ENCODE assay signal across 18 cellular contexts in the genomic region with DNA sequence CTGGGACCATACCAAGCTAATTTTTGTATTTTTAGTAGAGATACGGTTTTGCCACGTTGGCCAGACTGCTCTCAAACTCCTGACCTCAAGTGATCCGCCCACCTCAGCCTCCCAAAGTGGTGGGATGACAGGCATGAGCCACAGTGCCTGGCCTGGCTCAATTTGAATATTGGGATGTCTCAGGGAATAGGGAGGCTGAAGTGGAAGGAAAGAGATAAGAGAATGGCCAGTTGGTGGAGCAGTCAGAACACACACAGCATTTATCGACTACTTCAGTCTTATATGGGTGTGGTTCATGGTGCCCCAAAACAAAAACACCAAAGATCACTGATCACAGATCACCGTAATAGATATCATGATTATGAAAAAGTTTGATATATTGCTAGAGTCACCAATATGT.
DNase-seq lines count a peak whose midpoint lies in the region; ATAC-seq, FAIRE-seq and TF ChIP-seq lines count a peak whose summit lies in the region.
"Had no signal": no experiment of that assay in that cellular context is flagged by ENCODE, and none has a peak within 500 bp of the region (broad histone marks: within the 10 kb centered on the region; RNA-seq: fewer than 3 reads in every experiment).

No MANE protein-coding gene starts in this region.

- no peak overlapping the region for H3K4me3 Mint-ChIP-seq in glutamatergic neuron (ENCODE audit: unreplicated experiment)
- H3K4me3 Mint-ChIP-seq: activated B cell treated with CpG ODN at 0.5 μM for 24 hours; activated T-helper 17 cell treated with anti-CD3 and anti-CD28 coated beads, Interleukin-2, amount 50 U/mL, for 72 hours; CD8-positive, alpha-beta memory T cell; stimulated activated effector memory CD8-positive, alpha-beta T cell treated with anti-CD3 and anti-CD28 coated beads, Interleukin-12 subunit alpha, Interleukin-12 subunit beta, amount 100 ng/mL, for 72 hours had no signal

- WGBS in SK-N-SH (ENCODE audit: low lambda C conversion rate): 11% methylated on average over 5 of the region's 5 CpGs

- H3K9me3 Mint-ChIP-seq in glutamatergic neuron (ENCODE audit: unreplicated experiment): no peaks in the 10 kb centered on the region
- H3K9me3 Mint-ChIP-seq: activated B cell treated with CpG ODN at 0.5 μM for 24 hours; activated T-helper 17 cell treated with anti-CD3 and anti-CD28 coated beads, Interleukin-2, amount 50 U/mL, for 72 hours; CD8-positive, alpha-beta memory T cell; stimulated activated effector memory CD8-positive, alpha-beta T cell treated with anti-CD3 and anti-CD28 coated beads, Interleukin-12 subunit alpha, Interleukin-12 subunit beta, amount 100 ng/mL, for 72 hours had no signal

- H3K4me2 ChIP-seq in SK-N-SH: peak overlapping the region; percentile 47; the same call in 1 of the 2 replicates
- H3K4me2 ChIP-seq: A549 had no signal

- no peaks in the 10 kb centered on the region for H3K36me3 Mint-ChIP-seq in glutamatergic neuron (ENCODE audit: unreplicated experiment)
- H3K36me3 Mint-ChIP-seq: CD8-positive, alpha-beta memory T cell; stimulated activated effector memory CD8-positive, alpha-beta T cell treated with anti-CD3 and anti-CD28 coated beads, Interleukin-12 subunit alpha, Interleukin-12 subunit beta, amount 100 ng/mL, for 72 hours had no signal

- H3F3A ChIP-seq in SK-N-SH (replicated peaks; ENCODE audit: insufficient read depth): peaks cover 9% of the 10 kb centered on the region

- TF ChIP-seq EP300 in SK-N-SH (IDR thresholded peaks at IDR 0.05; ENCODE audit: borderline replicate concordance in 1 of 2, low read depth in 1 of 2, low read length in 1 of 2): no peak

- FAIRE-seq in kidney (lab: Jason Lieb, UNC): no peak
- FAIRE-seq: A549 had no signal

- H3K4me1 Mint-ChIP-seq in glutamatergic neuron (ENCODE audit: low read depth, unreplicated experiment): no peaks in the 10 kb centered on the region
- H3K4me1 Mint-ChIP-seq: activated B cell treated with CpG ODN at 0.5 μM for 24 hours; activated T-helper 17 cell treated with anti-CD3 and anti-CD28 coated beads, Interleukin-2, amount 50 U/mL, for 72 hours; CD8-positive, alpha-beta memory T cell; stimulated activated effector memory CD8-positive, alpha-beta T cell treated with anti-CD3 and anti-CD28 coated beads, Interleukin-12 subunit alpha, Interleukin-12 subunit beta, amount 100 ng/mL, for 72 hours had no signal

- TF ChIP-seq POLR2A in uterus (IDR thresholded peaks at IDR 0.05): no peak

- POLR2A ChIA-PET in SK-N-SH (lab: Yijun Ruan, JAX): no interaction called here

- H3K27ac ChIP-seq in SK-N-SH (ENCODE audit: low read depth in 2 of 2, low read length in 1 of 2) (no peak overlapping the region), RWPE2 (ENCODE audit: poor library complexity, severe bottlenecking) (peak overlapping the region; percentile 23), uterus (peak overlapping the region; percentile 28 to 35), kidney (ENCODE audit: low read depth in 2 of 2, low read length in 2 of 2) (no peak overlapping the region)
- H3K27ac ChIP-seq: A549, tibial nerve had no signal

- H3K79me2 ChIP-seq in SK-N-SH (ENCODE audit: insufficient read depth): no peaks in the 10 kb centered on the region
- H3K79me2 ChIP-seq: parathyroid adenoma had no signal

- H3K9ac ChIP-seq in SK-N-SH (no peak overlapping the region), kidney (ENCODE audit: low read length in 2 of 2) (no peak overlapping the region)
- H3K9ac ChIP-seq: parathyroid adenoma had no signal

- intact Hi-C loops in uterus (cut with DNase I; ENCODE audit: low total_unique reads) (no loop called here), kidney (cut with DNase I) (no loop called here)

- TF ChIP-seq RAD21 in SK-N-SH (IDR thresholded peaks at IDR 0.05; ENCODE audit: low read length): no peak

- CTCF ChIA-PET in SK-N-SH (lab: Yijun Ruan, JAX): no interaction called here

- no peak overlapping the region for H2AFZ ChIP-seq in SK-N-SH (ENCODE audit: low read depth)

- no peaks in the 10 kb centered on the region for H3K36me3 ChIP-seq in SK-N-SH (replicated peaks in 1 of 2; ENCODE audit: control insufficient read depth in 1 of 2, insufficient read depth in 2 of 2, low read length in 1 of 2)
- no peaks in the 10 kb centered on the region for H3K36me3 ChIP-seq in RWPE2 (ENCODE audit: low read depth)
- no peaks in the 10 kb centered on the region for H3K36me3 ChIP-seq in uterus
- H3K36me3 ChIP-seq in kidney (ENCODE audit: control insufficient read depth in 1 of 2, insufficient read depth in 2 of 2, low read length in 2 of 2): no peaks in the 10 kb centered on the region
- H3K36me3 ChIP-seq: MG63, tibial nerve had no signal

- ATAC-seq in SK-N-SH treated with all-trans-retinoic acid at 6 μM for 48 hours: no peak
- no peak for ATAC-seq in RWPE2 (ENCODE audit: low read depth)
- ATAC-seq: A549; stimulated activated effector memory CD8-positive, alpha-beta T cell treated with anti-CD3 and anti-CD28 coated beads, Interleukin-12 subunit alpha, Interleukin-12 subunit beta, amount 100 ng/mL, for 72 hours had no signal

- peak overlapping the region in 1 of 2 experiments; percentile 38; a peak in 1 of 4 replicates for H3K4me3 ChIP-seq in SK-N-SH (ENCODE audit: low read depth in 2 of 2, low read length in 1 of 2)
- no peak overlapping the region for H3K4me3 ChIP-seq in RWPE2 (ENCODE audit: severe bottlenecking)
- H3K4me3 ChIP-seq in uterus: peak overlapping the region in 1 of 2 donors; percentile 12
- H3K4me3 ChIP-seq in kidney (ENCODE audit: low read length in 2 of 2): peak overlapping the region in 1 of 2 donors; percentile 12
- H3K4me3 ChIP-seq: A549, MG63 had no signal

- H3K4me1 ChIP-seq in SK-N-SH (ENCODE audit: control insufficient read depth in 1 of 2, insufficient read depth in 2 of 2, low read depth in 1 of 2, low read length in 1 of 2) (no peaks in the 10 kb centered on the region; a peak in 1 of 4 replicates), RWPE2 (ENCODE audit: insufficient read depth, poor library complexity, severe bottlenecking) (peaks cover 11% of the 10 kb centered on the region), uterus (no peaks in the 10 kb centered on the region), kidney (ENCODE audit: control insufficient read depth in 1 of 2, insufficient read depth in 1 of 2, low read depth in 1 of 2, low read length in 2 of 2) (no peaks in the 10 kb centered on the region)
- H3K4me1 ChIP-seq: A549, tibial nerve had no signal

- H3K27ac Mint-ChIP-seq in glutamatergic neuron (ENCODE audit: unreplicated experiment): no peak overlapping the region
- H3K27ac Mint-ChIP-seq: activated B cell treated with CpG ODN at 0.5 μM for 24 hours; activated T-helper 17 cell treated with anti-CD3 and anti-CD28 coated beads, Interleukin-2, amount 50 U/mL, for 72 hours; CD8-positive, alpha-beta memory T cell; stimulated activated effector memory CD8-positive, alpha-beta T cell treated with anti-CD3 and anti-CD28 coated beads, Interleukin-12 subunit alpha, Interleukin-12 subunit beta, amount 100 ng/mL, for 72 hours had no signal

- H3K9me3 ChIP-seq in SK-N-SH (no peaks in the 10 kb centered on the region), RWPE2 (ENCODE audit: severe bottlenecking) (no peaks in the 10 kb centered on the region), uterus (no peaks in the 10 kb centered on the region), kidney (ENCODE audit: control insufficient read depth in 1 of 2, low read length in 2 of 2) (no peaks in the 10 kb centered on the region)
- H3K9me3 ChIP-seq: A549, MG63, tibial nerve had no signal

- DNase-seq in SK-N-SH (no peak), RWPE2 (ENCODE audit: low spot score) (no peak), iPS DF 4.7 (ENCODE audit: extremely low read depth, low spot score) (peak; percentile 19), uterus (no peak), kidney (no peak), COLO829 (ENCODE audit: low spot score) (no peak), glutamatergic neuron (no peak)
- DNase-seq: activated B cell treated with CpG ODN at 0.5 μM for 24 hours; CD8-positive, alpha-beta memory T cell; cerebellar nuclear complex; MG63; NCI-H1930 had no signal

- TF ChIP-seq CTCF in SK-N-SH (IDR thresholded peaks at IDR 0.05) (no peak), RWPE2 (IDR thresholded peaks at IDR 0.05; ENCODE audit: poor library complexity, severe bottlenecking) (no peak), uterus (IDR thresholded peaks at IDR 0.05) (no peak), kidney (IDR thresholded peaks at IDR 0.05; ENCODE audit: borderline replicate concordance, extremely low read depth, insufficient read depth) (no peak), glutamatergic neuron (IDR thresholded peaks at IDR 0.05; ENCODE audit: partially characterized antibody, unreplicated experiment) (no peak)

- no peaks in the 10 kb centered on the region for H4K20me1 ChIP-seq in SK-N-SH (ENCODE audit: insufficient read depth)

- no peaks in the 10 kb centered on the region for H3K27me3 Mint-ChIP-seq in glutamatergic neuron (ENCODE audit: unreplicated experiment)
- H3K27me3 Mint-ChIP-seq: CD8-positive, alpha-beta memory T cell had no signal

- 0 out of 2 replicates have a peak, but pooled peaks cover 7% of the 10 kb centered on the region for H3K27me3 ChIP-seq in SK-N-SH (ENCODE audit: insufficient read depth)
- H3K27me3 ChIP-seq in RWPE2 (ENCODE audit: insufficient read depth, poor library complexity, severe bottlenecking): no peaks in the 10 kb centered on the region
- H3K27me3 ChIP-seq in uterus: no peaks in the 10 kb centered on the region
- H3K27me3 ChIP-seq: MG63, tibial nerve had no signal

- H3K9me2 ChIP-seq in SK-N-SH: no peaks in the 10 kb centered on the region

TF ChIP-seq in SK-N-SH, 30 proteins besides CTCF, POLR2A, EP300 and RAD21:
- TF ChIP-seq FOXJ3 (CRISPR knock-in tag; IDR thresholded peaks at IDR 0.05) (no peak), GABPA (IDR thresholded peaks at IDR 0.05; ENCODE audit: low read depth) (no peak)

TF ChIP-seq in SK-N-SH treated with all-trans-retinoic acid at 6 μM for 48 hours, 23 proteins besides CTCF, POLR2A, EP300 and RAD21 (continues in another document):
- TF ChIP-seq OSR1 (CRISPR knock-in tag; IDR thresholded peaks at IDR 0.05): no peak
- TF ChIP-seq PPARA (CRISPR knock-in tag; IDR thresholded peaks at IDR 0.05; ENCODE audit: borderline replicate concordance): no peak

Comparison
In these comparisons a context has a peak if more than half of its experiments do, and no peak if none do; other contexts are left out.
1. H3K27ac ChIP-seq: peak in RWPE2 (single experiment) and uterus (2 of 2); none in SK-N-SH (0 of 2) and kidney (0 of 2).